Comparison of ENCODE assay signal across 8 cellular contexts in genomic region chr5:91381774-91382492, GRCh38. TPM values are rescaled to one million over a fixed set of nuclear protein-coding genes. Genes with fewer than 3 reads are reported as not detected.
A peak's percentile ranks its signal among the peaks of the same experiment; 100 is the strongest.
DNase-seq lines count a peak whose midpoint lies in the region; ATAC-seq and TF ChIP-seq lines count a peak whose summit lies in the region.

No MANE protein-coding gene starts in this region.

- peak; percentile 32 for ATAC-seq in CD4-positive, alpha-beta T cell (ENCODE audit: poor library complexity)
- ATAC-seq in GM21717 (IDR thresholded peaks at IDR 0.05; ENCODE audit: unreplicated experiment): peak; percentile 15
- ATAC-seq in left ventricle myocardium superior: peak; percentile 13

- TF ChIP-seq CTCF in CD4-positive, alpha-beta T cell (IDR thresholded peaks at IDR 0.05): no peak
- no peak for TF ChIP-seq CTCF in prostate gland (IDR thresholded peaks at IDR 0.05)

- H3K9me3 Mint-ChIP-seq in CD4-positive, alpha-beta T cell: no peaks in the 10 kb centered on the region

- peaks cover 66% of the 10 kb centered on the region for H3K36me3 Mint-ChIP-seq in CD4-positive, alpha-beta T cell (ENCODE audit: low read depth)

- no peaks in the 10 kb centered on the region for H3K27me3 Mint-ChIP-seq in CD4-positive, alpha-beta T cell

- intact Hi-C loops in CD4-positive, alpha-beta T cell (cut with DNase I, micrococcal nuclease): loop anchor here (2.0 to 10.0 kb wide), 6 partner anchors 69 to 973 kb away; partner anchors contain the start of genes LYSMD3 (in 2 of the 2) and CETN3 (in 1 of the 2)
- intact Hi-C loops in left ventricle myocardium superior (cut with micrococcal nuclease): no loop called here
- intact Hi-C loops in prostate gland (cut with DNase I): loop anchor here (2.0 to 5.0 kb wide), 5 partner anchors 70 to 449 kb away; no protein-coding TSS in a partner anchor

- CTCF ChIA-PET in CD4-positive, alpha-beta T cell (lab: Charles Lee): interaction anchor here (1.5 kb wide), 1 partner anchor 70 kb away, joined by 7 read pairs; no protein-coding TSS in a partner anchor

- no peaks in the 10 kb centered on the region for H3K9me3 ChIP-seq in CD4-positive, alpha-beta T cell (ENCODE audit: control insufficient read depth, low read length)
- H3K9me3 ChIP-seq in prostate gland: no peaks in the 10 kb centered on the region

- H3K4me1 Mint-ChIP-seq in CD4-positive, alpha-beta T cell (ENCODE audit: low read depth): peaks cover 41% of the 10 kb centered on the region

- H3K36me3 ChIP-seq in prostate gland: no peaks in the 10 kb centered on the region
- no peaks in the 10 kb centered on the region for H3K36me3 ChIP-seq in urinary bladder (ENCODE audit: insufficient read depth)

- peak overlapping the region; percentile 97 for H3K27ac ChIP-seq in CD4-positive, alpha-beta T cell (ENCODE audit: low read depth, low read length)
- peak overlapping the region; percentile 99 to 100 for H3K27ac ChIP-seq in prostate gland
- peak overlapping the region; percentile 89 for H3K27ac ChIP-seq in urinary bladder (ENCODE audit: low read depth)

- H3K4me3 ChIP-seq in prostate gland (peak overlapping the region; percentile 70 to 81), urinary bladder (ENCODE audit: low read depth, low read length) (peak overlapping the region; percentile 77)

- WGBS in prostate gland: under 1% methylated on average over 11 of the region's 11 CpGs
- WGBS in urinary bladder: 0% methylated on average over 11 of the region's 11 CpGs

- peak; percentile 50 for TF ChIP-seq POLR2A in prostate gland (IDR thresholded peaks at IDR 0.05)

- H3K27me3 ChIP-seq in CD4-positive, alpha-beta T cell (ENCODE audit: control insufficient read depth, insufficient read depth, low read length): no peaks in the 10 kb centered on the region
- no peaks in the 10 kb centered on the region for H3K27me3 ChIP-seq in prostate gland (replicated peaks; ENCODE audit: insufficient read depth)

- H3K4me3 Mint-ChIP-seq in CD4-positive, alpha-beta T cell: peak overlapping the region; percentile 93

- peak; percentile 63 to 86 (median 69) for DNase-seq in CD4-positive, alpha-beta T cell
- DNase-seq in NCI-H1092 (lab: John Stamatoyannopoulos, UW) (peak; percentile 82), SW 1271 (lab: John Stamatoyannopoulos, UW) (peak; percentile 71 to 88), amygdala (lab: John Stamatoyannopoulos, UW) (peak in 53 of 56 donors; percentile 4 to 89 (median 70)), left ventricle myocardium superior (peak; percentile 50), prostate gland (ENCODE audit: low spot score) (peak; percentile 82)

- peak overlapping the region; percentile 99 for H3K27ac Mint-ChIP-seq in CD4-positive, alpha-beta T cell

- POLR2A ChIA-PET in CD4-positive, alpha-beta T cell (lab: Charles Lee): interaction anchor here (0.9 to 6.3 kb wide), 15 partner anchors 10 to 972 kb away, joined by 3 to 151 read pairs (median 7); partner anchors contain the start of genes CETN3, LYSMD3, MBLAC2 and POLR3G

- H3K4me1 ChIP-seq in prostate gland (replicated peaks) (no peaks in the 10 kb centered on the region), urinary bladder (ENCODE audit: insufficient read depth) (no peaks in the 10 kb centered on the region)

RNA-seq across cellular contexts. Expression of gene ARRDC3, which starts 1.2 kb away (rescaled TPM):
- total RNA-seq in CD4-positive, alpha-beta T cell: 100 to 1,000 TPM; 273 to 284 TPM
- total RNA-seq in left ventricle myocardium superior: 16.5 TPM
- total RNA-seq in prostate gland: 10 to 100 TPM; 31.4 to 54.9 TPM
- total RNA-seq in urinary bladder: 261 TPM
- 24.4 TPM for polyA plus RNA-seq in urinary bladder

Comparison
In these comparisons a context has a peak if more than half of its experiments do, and no peak if none do; other contexts are left out.
1. Peak in every context shown above with its lines: DNase-seq, ATAC-seq, H3K4me3 ChIP-seq and H3K27ac ChIP-seq.